15 cellular contexts compared by ENCODE assay signal in genomic region chr4:88880501-88881226, GRCh38.
DNase-seq lines count a peak whose midpoint lies in the region; ATAC-seq and TF ChIP-seq lines count a peak whose summit lies in the region.
"Had no signal": no experiment of that assay in that cellular context is flagged by ENCODE, and none has a peak within 500 bp of the region (broad histone marks: within the 10 kb centered on the region; RNA-seq: fewer than 3 reads in every experiment).

No MANE protein-coding gene starts in this region.

- TF ChIP-seq CTCF in cardiac muscle cell (IDR thresholded peaks at IDR 0.05; ENCODE audit: low read depth, low read length), result no peak
- no peak for TF ChIP-seq CTCF in right atrium auricular region (IDR thresholded peaks at IDR 0.05)
- TF ChIP-seq CTCF in testis (IDR thresholded peaks at IDR 0.05), result no peak

- DNase-seq in cardiac muscle cell (ENCODE audit: low read depth in 1 of 2, low spot score in 1 of 2), result peak in 1 of 2 donors; percentile 52
- DNase-seq in right atrium auricular region (ENCODE audit: low spot score), result no peak
- peak; percentile 11 for DNase-seq in NCI-H2227 (lab: John Stamatoyannopoulos, UW; ENCODE audit: unreplicated experiment)
- DNase-seq in fibroblast of peridontal ligament (ENCODE audit: extremely low read depth), result peak; percentile 9
- no peak for DNase-seq in testis
- DNase-seq in activated T-cell treated with anti-CD3 and anti-CD28 coated beads, Interleukin-2, amount 50 U/mL, for 4 hours, result no peak
- DNase-seq in activated CD4-positive, alpha-beta memory T cell treated with anti-CD3 and anti-CD28 coated beads for 36 hours, result no peak
- no peak for DNase-seq in MG63
- DNase-seq: activated CD4-positive, CD25-positive, alpha-beta regulatory T cell; activated T-cell treated with anti-CD3 and anti-CD28 coated beads, Interleukin-2, amount 50 U/mL, for 72 hours; HCEC 1CT; left lung; NCI-H774; SIG-M5 had no signal

- POLR2A ChIA-PET in activated CD4-positive, alpha-beta memory T cell treated with anti-CD3 and anti-CD28 coated beads for 36 hours (lab: Charles Lee), result interaction anchor here (1.3 kb wide), 1 partner anchor 17 kb away, joined by 3 read pairs; no protein-coding TSS in a partner anchor

- H3K9me3 ChIP-seq in cardiac muscle cell (ENCODE audit: low read depth) (no peaks in the 10 kb centered on the region), right atrium auricular region (no peaks in the 10 kb centered on the region), testis (no peaks in the 10 kb centered on the region), MG63 (no peaks in the 10 kb centered on the region)
- H3K9me3 ChIP-seq: left lung, vagina had no signal

- ATAC-seq in activated T-cell treated with anti-CD3 and anti-CD28 coated beads, Interleukin-2, amount 50 U/mL, for 4 hours, result no peak
- ATAC-seq: activated T-cell treated with anti-CD3 and anti-CD28 coated beads, Interleukin-2, amount 50 U/mL, for 72 hours; left lung had no signal

- H3K27ac Mint-ChIP-seq in activated CD4-positive, alpha-beta memory T cell treated with anti-CD3 and anti-CD28 coated beads for 36 hours, result no peak overlapping the region
- H3K27ac Mint-ChIP-seq: activated T-cell treated with anti-CD3 and anti-CD28 coated beads, Interleukin-2, amount 50 U/mL, for 72 hours had no signal

- intact Hi-C loops in testis (cut with DNase I; ENCODE audit: low total_unique reads), result no loop called here
- intact Hi-C loops in activated CD4-positive, alpha-beta memory T cell treated with anti-CD3 and anti-CD28 coated beads for 36 hours (cut with micrococcal nuclease), result no loop called here

- CTCF ChIA-PET in activated CD4-positive, alpha-beta memory T cell treated with anti-CD3 and anti-CD28 coated beads for 36 hours (lab: Charles Lee), result interaction anchor here (1.0 kb wide), 1 partner anchor 62 kb away, joined by 3 read pairs; no protein-coding TSS in a partner anchor

- no peak for TF ChIP-seq POLR2A in testis (IDR thresholded peaks at IDR 0.05)

- H3K4me1 ChIP-seq in cardiac muscle cell (ENCODE audit: low read depth) (peaks cover 9% of the 10 kb centered on the region), right atrium auricular region (no peaks in the 10 kb centered on the region), testis (peaks cover 4% of the 10 kb centered on the region)
- H3K4me1 ChIP-seq: left lung had no signal

- H3K4me3 ChIP-seq in cardiac muscle cell, result no peak overlapping the region
- H3K4me3 ChIP-seq in right atrium auricular region, result no peak overlapping the region
- H3K4me3 ChIP-seq in testis, result no peak overlapping the region
- no peak overlapping the region for H3K4me3 ChIP-seq in MG63
- H3K4me3 ChIP-seq: left lung, vagina had no signal

- H3K4me3 Mint-ChIP-seq in activated T-cell treated with anti-CD3 and anti-CD28 coated beads, Interleukin-2, amount 50 U/mL, for 4 hours, result no peak overlapping the region
- no peak overlapping the region for H3K4me3 Mint-ChIP-seq in activated CD4-positive, alpha-beta memory T cell treated with anti-CD3 and anti-CD28 coated beads for 36 hours
- H3K4me3 Mint-ChIP-seq: activated T-cell treated with anti-CD3 and anti-CD28 coated beads, Interleukin-2, amount 50 U/mL, for 72 hours had no signal

- no peaks in the 10 kb centered on the region for H3K36me3 Mint-ChIP-seq in activated T-cell treated with anti-CD3 and anti-CD28 coated beads, Interleukin-2, amount 50 U/mL, for 4 hours (ENCODE audit: insufficient read depth)
- H3K36me3 Mint-ChIP-seq in activated CD4-positive, alpha-beta memory T cell treated with anti-CD3 and anti-CD28 coated beads for 36 hours, result no peaks in the 10 kb centered on the region

- no peaks in the 10 kb centered on the region for H3K36me3 ChIP-seq in cardiac muscle cell
- H3K36me3 ChIP-seq in right atrium auricular region, result no peaks in the 10 kb centered on the region
- no peaks in the 10 kb centered on the region for H3K36me3 ChIP-seq in testis (ENCODE audit: low read depth, missing control alignments)
- H3K36me3 ChIP-seq in MG63, result no peaks in the 10 kb centered on the region
- H3K36me3 ChIP-seq: left lung, vagina had no signal

- no peaks in the 10 kb centered on the region for H3K27me3 Mint-ChIP-seq in activated T-cell treated with anti-CD3 and anti-CD28 coated beads, Interleukin-2, amount 50 U/mL, for 4 hours (ENCODE audit: low read depth)
- no peaks in the 10 kb centered on the region for H3K27me3 Mint-ChIP-seq in activated CD4-positive, alpha-beta memory T cell treated with anti-CD3 and anti-CD28 coated beads for 36 hours

- no peaks in the 10 kb centered on the region for H3K27me3 ChIP-seq in cardiac muscle cell
- no peaks in the 10 kb centered on the region for H3K27me3 ChIP-seq in right atrium auricular region
- H3K27me3 ChIP-seq in testis, result no peaks in the 10 kb centered on the region
- H3K27me3 ChIP-seq in MG63, result no peaks in the 10 kb centered on the region
- H3K27me3 ChIP-seq: left lung, vagina had no signal

- no peaks in the 10 kb centered on the region for H3K9me3 Mint-ChIP-seq in activated T-cell treated with anti-CD3 and anti-CD28 coated beads, Interleukin-2, amount 50 U/mL, for 4 hours
- no peaks in the 10 kb centered on the region for H3K9me3 Mint-ChIP-seq in activated CD4-positive, alpha-beta memory T cell treated with anti-CD3 and anti-CD28 coated beads for 36 hours
- H3K9me3 Mint-ChIP-seq: activated T-cell treated with anti-CD3 and anti-CD28 coated beads, Interleukin-2, amount 50 U/mL, for 72 hours had no signal

- H3K27ac ChIP-seq in cardiac muscle cell (peak overlapping the region; percentile 75), right atrium auricular region (no peak overlapping the region), testis (peak overlapping the region; percentile 1 to 60)
- H3K27ac ChIP-seq: left lung, vagina had no signal

- peaks cover 6% of the 10 kb centered on the region for H3K4me1 Mint-ChIP-seq in activated T-cell treated with anti-CD3 and anti-CD28 coated beads, Interleukin-2, amount 50 U/mL, for 4 hours (ENCODE audit: low read depth)
- H3K4me1 Mint-ChIP-seq in activated CD4-positive, alpha-beta memory T cell treated with anti-CD3 and anti-CD28 coated beads for 36 hours (ENCODE audit: low read depth), result peaks cover 2% of the 10 kb centered on the region

- WGBS in testis, 2 donors, result 72 to 79% methylated on average over 7 to 10 of the region's 11 CpGs

Comparison
In these comparisons a context has a peak if more than half of its experiments do, and no peak if none do; other contexts are left out.
1. H3K27ac ChIP-seq: peak in cardiac muscle cell (single experiment) and testis (2 of 2); none in right atrium auricular region (0 of 2).
2. DNase-seq: peak in NCI-H2227 (single experiment) and fibroblast of peridontal ligament (single experiment); none in right atrium auricular region (single experiment), testis (single experiment), activated T-cell treated with anti-CD3 and anti-CD28 coated beads, Interleukin-2, amount 50 U/mL, for 4 hours (single experiment), activated CD4-positive, alpha-beta memory T cell treated with anti-CD3 and anti-CD28 coated beads for 36 hours (single experiment) and MG63 (single experiment).